ENCODE assay signal across 1 cellular context in genomic region chr3:112086018-112086854, GRCh38.
A peak's percentile ranks its signal among the peaks of the same experiment; 100 is the strongest.
TF ChIP-seq lines count a peak whose summit lies in the region.

Gene C3orf52 (plus strand): TSS chr3:112086389. CDS start chr3:112086408, 19 bp downstream.

TF ChIP-seq in HepG2, 621 proteins besides CTCF, POLR2A, EP300 and RAD21 (continued from another document and continues in another):
- TF ChIP-seq AKNA (CRISPR knock-in tag; IDR thresholded peaks at IDR 0.05; ENCODE audit: borderline replicate concordance) (no peak), HINFP (CRISPR knock-in tag; IDR thresholded peaks at IDR 0.05; ENCODE audit: low read depth) (peak; percentile 86; the same call in 1 of the 2 replicates), PRDM10 (CRISPR knock-in tag; IDR thresholded peaks at IDR 0.05; ENCODE audit: low read depth) (0 out of 2 replicates have a peak, but pooled peaks have one; percentile 36), MED13 (CRISPR knock-in tag; IDR thresholded peaks at IDR 0.05) (no peak), ZNF710 (CRISPR knock-in tag; IDR thresholded peaks at IDR 0.05; ENCODE audit: borderline replicate concordance) (no peak), ZNF329 (CRISPR knock-in tag; IDR thresholded peaks at IDR 0.05; ENCODE audit: low read depth) (no peak), AFF4 (CRISPR knock-in tag; IDR thresholded peaks at IDR 0.05) (no peak), ZSCAN31 (CRISPR knock-in tag; IDR thresholded peaks at IDR 0.05; ENCODE audit: low read depth) (peak; percentile 66; the same call in 1 of the 2 replicates), NCOA1 (CRISPR knock-in tag; IDR thresholded peaks at IDR 0.05) (0 out of 2 replicates have a peak, but pooled peaks have one; percentile 41), GZF1 (CRISPR knock-in tag; IDR thresholded peaks at IDR 0.05) (no peak), ZFX (CRISPR knock-in tag; IDR thresholded peaks at IDR 0.05; ENCODE audit: low read depth) (peak; percentile 73; the same call in 1 of the 2 replicates), ZNF646 (CRISPR knock-in tag; IDR thresholded peaks at IDR 0.05) (0 out of 2 replicates have a peak, but pooled peaks have one; percentile 60), HIVEP1 (CRISPR knock-in tag; IDR thresholded peaks at IDR 0.05) (peak; percentile 26; the same call in 1 of the 2 replicates), HDAC6 (IDR thresholded peaks at IDR 0.05; ENCODE audit: low read depth, low read length) (no peak), NAIF1 (CRISPR knock-in tag; IDR thresholded peaks at IDR 0.05; ENCODE audit: borderline replicate concordance) (no peak), ZNF333 (CRISPR knock-in tag; IDR thresholded peaks at IDR 0.05; ENCODE audit: borderline replicate concordance) (no peak), CREBL2 (CRISPR knock-in tag; IDR thresholded peaks at IDR 0.05; ENCODE audit: borderline replicate concordance) (0 out of 2 replicates have a peak, but pooled peaks have one; percentile 38), ZNF432 (CRISPR knock-in tag; IDR thresholded peaks at IDR 0.05; ENCODE audit: borderline replicate concordance) (no peak), RAD51 (IDR thresholded peaks at IDR 0.05; ENCODE audit: borderline replicate concordance) (no peak), GATA4 (IDR thresholded peaks at IDR 0.05; ENCODE audit: borderline replicate concordance, low read depth) (no peak), ISX (CRISPR knock-in tag; conservative IDR thresholded peaks at IDR 0.05) (no peak), HOXA5 (CRISPR knock-in tag; IDR thresholded peaks at IDR 0.05) (peak; percentile 62; the same call in 1 of the 2 replicates), ZNF326 (CRISPR knock-in tag; IDR thresholded peaks at IDR 0.05; ENCODE audit: borderline replicate concordance) (no peak), ZNF512B (CRISPR knock-in tag; IDR thresholded peaks at IDR 0.05; ENCODE audit: borderline replicate concordance) (no peak), TAF15 (IDR thresholded peaks at IDR 0.05; ENCODE audit: low read depth, low read length, poor library complexity, severe bottlenecking) (no peak)
